Comparison of ENCODE assay signal across 8 cellular contexts in genomic region chr14:23095196-23096108, GRCh38. TPM values are rescaled to one million over a fixed set of nuclear protein-coding genes. Genes with fewer than 3 reads are reported as not detected.
A peak's percentile ranks its signal among the peaks of the same experiment; 100 is the strongest.
DNase-seq lines count a peak whose midpoint lies in the region; ATAC-seq and TF ChIP-seq lines count a peak whose summit lies in the region.

TSS of gene C14orf119 (plus strand) at chr14:23095505. CDS start at chr14:23097659, 2,154 bp downstream.

- H3K27me3 ChIP-seq in dorsolateral prefrontal cortex = no peaks in the 10 kb centered on the region

- DNase-seq in ACHN = peak; percentile 99
- peak in 8 of 10 donors; percentile 99 to 100 (median 99) for DNase-seq in dorsolateral prefrontal cortex
- DNase-seq in lower leg skin (ENCODE audit: low spot score in 2 of 2) = peak; percentile 100
- peak; percentile 98 for DNase-seq in stimulated activated CD8-positive, alpha-beta memory T cell treated with anti-CD3 and anti-CD28 coated beads, Interleukin-2, amount 100 ng/mL, for 1 hour (ENCODE audit: low read depth in 2 of 2)
- no peak for DNase-seq in NCI-H2171 treated with DMSO at 0.1 percent for 48 hours (lab: John Stamatoyannopoulos, UW)

- ATAC-seq in GM19035 (IDR thresholded peaks at IDR 0.05; ENCODE audit: unreplicated experiment) (peak; percentile 93), HG03342 (IDR thresholded peaks at IDR 0.05; ENCODE audit: unreplicated experiment) (peak; percentile 89)

- intact Hi-C loops in dorsolateral prefrontal cortex (cut with DNase I) = loop anchor here (2.0 kb wide), 2 partner anchors 27 to 61 kb away; partner anchors contain the start of gene PSMB5 (in 1 of the 2)
- intact Hi-C loops in lower leg skin (cut with DNase I; ENCODE audit: low total_unique reads) = no loop called here

- H3K27ac ChIP-seq in dorsolateral prefrontal cortex = peak within 1 kb of the TSS; percentile 95 to 100 (median 99)

- in situ Hi-C loops in ACHN (cut with HindIII; ENCODE audit: low pct_ligation_motif_present, low pct_unique_long_range_greater_than_20kb, low sequenced_read_pairs) = no loop called here

- peak in 1 of 2 donors; percentile 70 for TF ChIP-seq POLR2A in lower leg skin (IDR thresholded peaks at IDR 0.05)

- 0 to 1% methylated on average over 45 to 46 of the region's 46 CpGs for WGBS in lower leg skin, 2 donors

- peak within 1 kb of the TSS; percentile 92 for H3K4me3 ChIP-seq in WI38 (ENCODE audit: low read depth, low read length)
- peak within 1 kb of the TSS; percentile 66 to 99 (median 87) for H3K4me3 ChIP-seq in dorsolateral prefrontal cortex
- peak within 1 kb of the TSS; percentile 65 for H3K4me3 ChIP-seq in lower leg skin (ENCODE audit: low read depth, poor library complexity, severe bottlenecking)

- TF ChIP-seq CTCF in WI38 (IDR thresholded peaks at IDR 0.05; ENCODE audit: low read depth, low read length) (no peak), dorsolateral prefrontal cortex (IDR thresholded peaks at IDR 0.05 in 54 of 56, conservative IDR thresholded peaks at IDR 0.05 in 2 of 56; ENCODE audit: low read depth in 1 of 56, partially characterized antibody in 56 of 56) (peak in 11 of 56 donors; percentile 4 to 55 (median 14)), lower leg skin (IDR thresholded peaks at IDR 0.05) (no peak)

RNA-seq across cellular contexts. Expression of gene C14orf119, which starts in this region (rescaled TPM):
- 10 to 100 TPM in 119 of 120 experiments, 1 to 10 TPM in 1; 7.9 to 32.3 (median 22.8) TPM for total RNA-seq in dorsolateral prefrontal cortex
- total RNA-seq in lower leg skin = 10 to 100 TPM; 14.5 to 29.8 (median 19.7) TPM
